12 cellular contexts compared by ENCODE assay signal in genomic region chr19:16625183-16625958, GRCh38. TPM values are rescaled to one million over a fixed set of nuclear protein-coding genes. Genes with fewer than 3 reads are reported as not detected.
A peak's percentile ranks its signal among the peaks of the same experiment; 100 is the strongest.
DNase-seq lines count a peak whose midpoint lies in the region; ATAC-seq and TF ChIP-seq lines count a peak whose summit lies in the region.
"Had no signal": no experiment of that assay in that cellular context is flagged by ENCODE, and none has a peak within 500 bp of the region (broad histone marks: within the 10 kb centered on the region; RNA-seq: fewer than 3 reads in every experiment).

No MANE protein-coding gene starts in this region.

- H3K4me3 Mint-ChIP-seq in T-cell (peak overlapping the region; percentile 85 to 97 (median 90)), immature natural killer cell (peak overlapping the region in 4 of 5 donors; percentile 8 to 89 (median 14))
- peak overlapping the region; percentile 6 to 96 for H3K4me3 Mint-ChIP-seq in stimulated activated naive CD8-positive, alpha-beta T cell treated with anti-CD3 and anti-CD28 coated beads, Interleukin-15, amount 100 ng/mL, for 72 hours

- no peaks in the 10 kb centered on the region for H3K9me3 Mint-ChIP-seq in T-cell
- no peaks in the 10 kb centered on the region for H3K9me3 Mint-ChIP-seq in immature natural killer cell
- H3K9me3 Mint-ChIP-seq in stimulated activated naive CD8-positive, alpha-beta T cell treated with anti-CD3 and anti-CD28 coated beads, Interleukin-15, amount 100 ng/mL, for 72 hours: no peaks in the 10 kb centered on the region

- CTCF ChIA-PET in T-cell (lab: Charles Lee): no interaction called here

- ATAC-seq in Right ventricle myocardium superior (ENCODE audit: poor library complexity) (no peak), T-cell (replicated peaks in 1 of 4) (no peak), HG03139 (IDR thresholded peaks at IDR 0.05; ENCODE audit: unreplicated experiment) (no peak)
- no peak for ATAC-seq in stimulated activated naive CD8-positive, alpha-beta T cell treated with anti-CD3 and anti-CD28 coated beads, Interleukin-15, amount 100 ng/mL, for 72 hours

- H3K36me3 ChIP-seq in right atrium auricular region: no peaks in the 10 kb centered on the region

- H3K9me3 ChIP-seq in right atrium auricular region: no peaks in the 10 kb centered on the region

- POLR2A ChIA-PET in T-cell (lab: Charles Lee): no interaction called here

- intact Hi-C loops in Right ventricle myocardium superior (cut with DNase I): loop anchor here (10.0 kb wide), 1 partner anchor 51 kb away; the partner anchor contains the start of gene SLC35E1

- H3K27ac ChIP-seq in right atrium auricular region: peak overlapping the region; percentile 18 to 26
- H3K27ac ChIP-seq: C4-2B had no signal

- peaks cover 4% of the 10 kb centered on the region for H3K36me3 Mint-ChIP-seq in T-cell
- peaks cover 0 to 5% (median 4%) of the 10 kb centered on the region in 3 donors for H3K36me3 Mint-ChIP-seq in immature natural killer cell

- H3K27ac Mint-ChIP-seq in T-cell (peak overlapping the region; percentile 25 to 29), immature natural killer cell (peak overlapping the region in 5 of 6 donors; percentile 17 to 85 (median 58))
- peak overlapping the region in 1 of 2 donors; percentile 9 for H3K27ac Mint-ChIP-seq in stimulated activated naive CD8-positive, alpha-beta T cell treated with anti-CD3 and anti-CD28 coated beads, Interleukin-15, amount 100 ng/mL, for 72 hours

- TF ChIP-seq CTCF in right atrium auricular region (IDR thresholded peaks at IDR 0.05): no peak

- peaks cover 0 to 67% of the 10 kb centered on the region in 2 donors for H3K4me1 ChIP-seq in right atrium auricular region

- no peak overlapping the region for H3K4me3 ChIP-seq in right atrium auricular region

- H3K27me3 Mint-ChIP-seq in T-cell (no peaks in the 10 kb centered on the region), immature natural killer cell (ENCODE audit: low read depth in 3 of 3) (peaks cover 5 to 10% (median 5%) of the 10 kb centered on the region in 3 donors)
- no peaks in the 10 kb centered on the region for H3K27me3 Mint-ChIP-seq in stimulated activated naive CD8-positive, alpha-beta T cell treated with anti-CD3 and anti-CD28 coated beads, Interleukin-15, amount 100 ng/mL, for 72 hours

- DNase-seq in right atrium auricular region (ENCODE audit: low spot score): no peak
- DNase-seq in Right ventricle myocardium superior: no peak
- DNase-seq in T-cell: no peak
- DNase-seq in immature natural killer cell: no peak
- DNase-seq in stimulated activated naive CD8-positive, alpha-beta T cell treated with anti-CD3 and anti-CD28 coated beads, Interleukin-15, amount 100 ng/mL, for 72 hours: no peak
- DNase-seq in NCI-H524 (lab: John Stamatoyannopoulos, UW): no peak
- no peak for DNase-seq in mesenteric fat pad (ENCODE audit: low spot score)
- DNase-seq: hippocampal formation, NCI-H2227 treated with DMSO at 0.1 percent for 48 hours, SIG-M5 had no signal

- no peaks in the 10 kb centered on the region for H3K27me3 ChIP-seq in right atrium auricular region

- H3K4me1 Mint-ChIP-seq in T-cell: peaks cover 71 to 74% (median 72%) of the 10 kb centered on the region in 3 donors
- H3K4me1 Mint-ChIP-seq in immature natural killer cell: peaks cover 55 to 68% of the 10 kb centered on the region in 2 donors
- peaks cover 69% of the 10 kb centered on the region for H3K4me1 Mint-ChIP-seq in stimulated activated naive CD8-positive, alpha-beta T cell treated with anti-CD3 and anti-CD28 coated beads, Interleukin-15, amount 100 ng/mL, for 72 hours

RNA-seq across cellular contexts. Expression of gene MED26, which starts 2.6 kb away (rescaled TPM):
- 1 to 10 TPM; 5.2 to 5.9 TPM for total RNA-seq in right atrium auricular region
- 3.9 TPM for total RNA-seq in Right ventricle myocardium superior
- 10 to 100 TPM; 14.7 to 42.0 (median 21.1) TPM for total RNA-seq in T-cell
- polyA plus RNA-seq in immature natural killer cell: 1 to 10 TPM; 1.2 to 5.3 (median 2.0) TPM
- total RNA-seq in mesenteric fat pad: 12.7 TPM

RNA-seq across cellular contexts. Expression of gene SMIM7, which starts 34.6 kb away (rescaled TPM):
- 10 to 100 TPM; 50.9 to 56.7 TPM for total RNA-seq in right atrium auricular region
- 27.5 TPM for total RNA-seq in Right ventricle myocardium superior
- 10 to 100 TPM; 56.7 to 77.6 (median 73.1) TPM for total RNA-seq in T-cell
- polyA plus RNA-seq in immature natural killer cell: 10 to 100 TPM; 66.3 to 82.2 (median 67.7) TPM
- 56.2 TPM for total RNA-seq in mesenteric fat pad

RNA-seq across cellular contexts. Expression of gene TMEM38A, which starts 35.6 kb away (rescaled TPM):
- total RNA-seq in right atrium auricular region (10 to 100 TPM; 12.1 to 14.5 TPM), Right ventricle myocardium superior (44.6 TPM), T-cell (1 to 10 TPM in 2 of 5 donors, under 1 TPM in 3; 0.45 to 2.0 (median 0.77) TPM), mesenteric fat pad (2.1 TPM)
- 1 to 10 TPM in 2 of 3 donors, under 1 TPM in 1; 0.78 to 3.2 (median 1.5) TPM for polyA plus RNA-seq in immature natural killer cell

RNA-seq across cellular contexts. Expression of gene SLC35E1, which starts 53.2 kb away (rescaled TPM):
- total RNA-seq in right atrium auricular region (10 to 100 TPM; 27.5 to 34.9 TPM), Right ventricle myocardium superior (20.8 TPM), T-cell (10 to 100 TPM; 32.7 to 67.5 (median 36.9) TPM), mesenteric fat pad (48.7 TPM)
- 10 to 100 TPM; 14.9 to 21.8 (median 20.1) TPM for polyA plus RNA-seq in immature natural killer cell

Comparison
In these comparisons a context has a peak if more than half of its experiments do, and no peak if none do; other contexts are left out.
1. H3K4me3 Mint-ChIP-seq: peak in every context shown above with its lines; median percentile 90 in T-cell; 51 in stimulated activated naive CD8-positive, alpha-beta T cell treated with anti-CD3 and anti-CD28 coated beads, Interleukin-15, amount 100 ng/mL, for 72 hours; 14 in immature natural killer cell.